8 cellular contexts compared by ENCODE assay signal in the genomic region with DNA sequence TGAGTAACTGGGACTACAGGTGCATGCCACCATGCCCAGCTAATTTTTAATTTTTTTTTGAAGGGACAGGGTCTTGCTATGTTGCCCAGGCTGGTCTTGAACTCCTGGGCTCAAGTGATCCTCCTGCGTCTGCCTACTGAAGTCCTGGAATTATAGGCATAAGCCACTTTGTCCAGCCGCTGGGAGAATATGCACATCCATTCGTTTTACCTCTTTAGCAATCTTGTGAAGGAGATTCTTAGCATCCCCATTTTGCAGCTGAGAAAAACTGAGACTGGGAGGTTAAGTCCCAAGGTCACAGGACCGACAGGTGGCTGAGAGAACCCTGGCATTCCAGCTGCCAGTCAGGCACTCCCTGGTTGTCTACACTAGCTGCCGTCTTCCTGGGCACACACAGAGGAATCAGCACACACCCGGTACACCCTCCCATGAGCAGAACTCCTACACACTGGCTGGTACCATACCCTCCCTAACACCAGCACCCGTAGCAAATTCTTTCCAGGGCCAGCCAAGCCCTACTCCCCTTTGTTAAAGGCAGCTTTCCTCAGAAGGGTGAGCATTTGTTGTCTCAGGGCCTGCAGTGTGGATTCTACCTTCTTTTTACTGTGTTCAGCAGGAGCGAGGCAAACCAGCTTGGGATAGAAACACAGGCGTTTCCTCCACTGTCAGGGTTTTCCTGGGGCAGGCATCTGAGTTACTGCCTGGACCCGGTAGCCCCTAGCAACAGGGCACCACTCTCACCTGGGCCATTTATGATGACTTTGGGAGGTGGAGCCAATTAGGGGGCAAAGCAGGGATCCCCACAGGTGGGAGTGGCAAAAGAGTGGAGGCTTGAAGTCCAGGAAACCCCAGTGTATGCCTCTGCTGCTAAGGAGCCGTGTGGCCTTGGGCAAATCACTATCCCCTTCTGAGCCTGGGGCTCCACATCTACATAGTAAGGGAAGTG.
DNase-seq lines count a peak whose midpoint lies in the region; ATAC-seq and TF ChIP-seq lines count a peak whose summit lies in the region.

No MANE protein-coding gene starts in this region.

- DNase-seq in heart right ventricle (no peak), left cardiac atrium (no peak), lung microvascular endothelial cell (ENCODE audit: low read depth in 2 of 2) (peak; percentile 16 to 54), vagina (ENCODE audit: extremely low spot score in 2 of 2) (no peak), mucosa of descending colon (no peak), NCI-H1105 (lab: John Stamatoyannopoulos, UW) (no peak)
- DNase-seq in activated CD8-positive, alpha-beta T cell treated with anti-CD3 and anti-CD28 coated beads, Interleukin-2, amount 10 ng/mL, durations not matched to agents 7 days and 5 days, result no peak

- H3K4me1 ChIP-seq in heart right ventricle (peaks cover 18 to 89% (median 62%) of the 10 kb centered on the region in 9 donors), vagina (peaks cover 85% of the 10 kb centered on the region), mucosa of descending colon (ENCODE audit: low read depth) (peaks cover 54% of the 10 kb centered on the region)

- H3K4me1 Mint-ChIP-seq in activated CD8-positive, alpha-beta T cell treated with anti-CD3 and anti-CD28 coated beads, Interleukin-2, amount 10 ng/mL, durations not matched to agents 7 days and 5 days (ENCODE audit: low read depth), result peaks cover 93% of the 10 kb centered on the region

- no peak for TF ChIP-seq POLR2A in vagina (IDR thresholded peaks at IDR 0.05)

- TF ChIP-seq CTCF in heart right ventricle (IDR thresholded peaks at IDR 0.05), result no peak
- no peak for TF ChIP-seq CTCF in vagina (IDR thresholded peaks at IDR 0.05)
- no peak for TF ChIP-seq CTCF in mucosa of descending colon (IDR thresholded peaks at IDR 0.05)

- H3K4me3 ChIP-seq in heart right ventricle (no peak overlapping the region), vagina (no peak overlapping the region), mucosa of descending colon (no peak overlapping the region)

- POLR2A ChIA-PET in activated CD8-positive, alpha-beta T cell treated with anti-CD3 and anti-CD28 coated beads, Interleukin-2, amount 10 ng/mL, durations not matched to agents 7 days and 5 days (lab: Charles Lee), result interaction anchor here (1.5 to 6.8 kb wide), 2 partner anchors 70 to 82 kb away, joined by 6 to 63 read pairs; partner anchors contain the start of gene IRF2BPL

- H3K27me3 ChIP-seq in heart right ventricle (no peaks in the 10 kb centered on the region), vagina (no peaks in the 10 kb centered on the region)

- no peaks in the 10 kb centered on the region for H3K27me3 Mint-ChIP-seq in activated CD8-positive, alpha-beta T cell treated with anti-CD3 and anti-CD28 coated beads, Interleukin-2, amount 10 ng/mL, durations not matched to agents 7 days and 5 days (ENCODE audit: low read depth)

- H3K9me3 Mint-ChIP-seq in activated CD8-positive, alpha-beta T cell treated with anti-CD3 and anti-CD28 coated beads, Interleukin-2, amount 10 ng/mL, durations not matched to agents 7 days and 5 days (ENCODE audit: insufficient read depth), result no peaks in the 10 kb centered on the region

- H3K36me3 Mint-ChIP-seq in activated CD8-positive, alpha-beta T cell treated with anti-CD3 and anti-CD28 coated beads, Interleukin-2, amount 10 ng/mL, durations not matched to agents 7 days and 5 days (ENCODE audit: low read depth), result no peaks in the 10 kb centered on the region

- peak overlapping the region; percentile 72 for H3K4me3 Mint-ChIP-seq in activated CD8-positive, alpha-beta T cell treated with anti-CD3 and anti-CD28 coated beads, Interleukin-2, amount 10 ng/mL, durations not matched to agents 7 days and 5 days

- H3K9me3 ChIP-seq in heart right ventricle (no peaks in the 10 kb centered on the region), vagina (no peaks in the 10 kb centered on the region), mucosa of descending colon (no peaks in the 10 kb centered on the region)

- 84% methylated on average over 11 of the region's 11 CpGs for WGBS in heart right ventricle, 2 donors

- peak overlapping the region; percentile 92 for H3K27ac Mint-ChIP-seq in activated CD8-positive, alpha-beta T cell treated with anti-CD3 and anti-CD28 coated beads, Interleukin-2, amount 10 ng/mL, durations not matched to agents 7 days and 5 days

- H3K36me3 ChIP-seq in heart right ventricle (no peaks in the 10 kb centered on the region), vagina (no peaks in the 10 kb centered on the region), mucosa of descending colon (ENCODE audit: low read depth) (no peaks in the 10 kb centered on the region)

- intact Hi-C loops in heart right ventricle (cut with DNase I), result loop anchor here in 8 of 10 donors (5.0 kb wide), 4 partner anchors 41 to 84 kb away; partner anchors contain the start of gene IRF2BPL (in 5 of the 8)
- intact Hi-C loops in left cardiac atrium (cut with DNase I), result loop anchor here (5.0 kb wide), 3 partner anchors 41 to 84 kb away; partner anchors contain the start of gene IRF2BPL (in 1 of the 2)
- intact Hi-C loops in vagina (cut with DNase I), result no loop called here
- intact Hi-C loops in mucosa of descending colon (cut with DNase I, micrococcal nuclease), result loop anchor here in 1 of 2 donors (10.0 kb wide), 1 partner anchor 57 kb away; no protein-coding TSS in a partner anchor

- CTCF ChIA-PET in activated CD8-positive, alpha-beta T cell treated with anti-CD3 and anti-CD28 coated beads, Interleukin-2, amount 10 ng/mL, durations not matched to agents 7 days and 5 days (lab: Charles Lee), result interaction anchor here (1.1 to 2.2 kb wide), 7 partner anchors 11 to 96 kb away, joined by 3 to 14 read pairs (median 5); no protein-coding TSS in a partner anchor

- peak overlapping the region in 9 of 10 donors; percentile 19 to 99 (median 93) for H3K27ac ChIP-seq in heart right ventricle
- peak overlapping the region; percentile 95 for H3K27ac ChIP-seq in vagina

- ATAC-seq in heart right ventricle (no peak), left cardiac atrium (no peak), mucosa of descending colon (no peak), HG03460 (IDR thresholded peaks at IDR 0.05; ENCODE audit: unreplicated experiment) (no peak)
- ATAC-seq in activated CD8-positive, alpha-beta T cell treated with anti-CD3 and anti-CD28 coated beads, Interleukin-2, amount 10 ng/mL, durations not matched to agents 7 days and 5 days, result no peak

Comparison
In these comparisons a context has a peak if more than half of its experiments do, and no peak if none do; other contexts are left out.
1. DNase-seq: peak in lung microvascular endothelial cell (2 of 2); none in heart right ventricle (0 of 2), left cardiac atrium (single experiment), activated CD8-positive, alpha-beta T cell treated with anti-CD3 and anti-CD28 coated beads, Interleukin-2, amount 10 ng/mL, durations not matched to agents 7 days and 5 days (single experiment), vagina (0 of 2), mucosa of descending colon (0 of 3) and NCI-H1105 (single experiment).